In the genomic region with DNA sequence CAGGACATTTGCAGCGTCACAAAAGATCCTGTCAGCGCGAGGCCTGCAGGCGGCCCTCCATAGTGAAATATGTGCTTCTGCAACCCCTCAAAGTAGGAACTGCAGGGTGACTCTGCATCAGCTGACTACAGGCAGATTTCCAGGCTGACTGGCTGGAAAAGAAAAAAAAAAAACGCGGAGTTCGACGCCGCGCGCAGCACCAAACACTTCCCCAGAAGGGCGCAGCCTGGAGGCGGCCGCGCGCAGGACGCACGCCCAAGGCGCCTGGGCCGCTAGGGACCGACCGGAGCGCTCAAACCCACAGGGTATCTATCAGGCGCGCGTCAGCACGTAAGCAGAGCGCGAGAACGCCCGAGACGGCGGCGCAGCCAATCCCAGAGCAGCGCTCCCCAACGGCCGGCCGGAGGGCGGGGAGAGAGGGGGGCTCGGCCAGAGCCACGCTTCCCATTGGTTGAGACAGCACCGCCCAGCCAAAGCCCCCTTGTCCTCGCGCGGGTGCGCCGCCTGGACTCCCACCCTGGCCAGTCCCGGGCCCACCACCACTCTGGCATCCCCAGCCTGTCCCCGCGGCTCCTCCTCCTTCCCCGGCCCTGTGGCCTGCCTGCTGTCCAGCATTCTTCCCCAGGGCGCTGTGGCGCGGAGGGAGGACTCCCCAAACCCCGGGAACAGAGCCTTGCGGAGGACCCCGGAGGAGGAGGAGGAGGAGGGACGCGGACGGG, we compare ENCODE assay signal across 1 cellular context.
TF ChIP-seq lines count a peak whose summit lies in the region.

No MANE protein-coding gene starts in this region.

TF ChIP-seq in HCT116, 20 proteins besides CTCF, POLR2A, EP300 and RAD21 (continued from another document):
- TF ChIP-seq SRF (IDR thresholded peaks at IDR 0.05; ENCODE audit: low read depth) (0 out of 2 replicates have a peak, but pooled peaks have one; percentile 38), SIN3A (IDR thresholded peaks at IDR 0.05; ENCODE audit: low read depth) (peak; percentile 90), JUND (IDR thresholded peaks at IDR 0.05) (no peak), POLR2AphosphoS5 (IDR thresholded peaks at IDR 0.05; ENCODE audit: low read depth, low read length) (peak; percentile 55), EZH2 (IDR thresholded peaks at IDR 0.05) (no peak)
- TF ChIP-seq, protein P1, sequence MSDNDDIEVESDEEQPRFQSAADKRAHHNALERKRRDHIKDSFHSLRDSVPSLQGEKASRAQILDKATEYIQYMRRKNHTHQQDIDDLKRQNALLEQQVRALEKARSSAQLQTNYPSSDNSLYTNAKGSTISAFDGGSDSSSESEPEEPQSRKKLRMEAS (IDR thresholded peaks at IDR 0.05) = peak; percentile 80
TF ChIP-seq in HCT116: peak in this region for 8.
